Comparison of ENCODE assay signal across 8 cellular contexts in the genomic region with DNA sequence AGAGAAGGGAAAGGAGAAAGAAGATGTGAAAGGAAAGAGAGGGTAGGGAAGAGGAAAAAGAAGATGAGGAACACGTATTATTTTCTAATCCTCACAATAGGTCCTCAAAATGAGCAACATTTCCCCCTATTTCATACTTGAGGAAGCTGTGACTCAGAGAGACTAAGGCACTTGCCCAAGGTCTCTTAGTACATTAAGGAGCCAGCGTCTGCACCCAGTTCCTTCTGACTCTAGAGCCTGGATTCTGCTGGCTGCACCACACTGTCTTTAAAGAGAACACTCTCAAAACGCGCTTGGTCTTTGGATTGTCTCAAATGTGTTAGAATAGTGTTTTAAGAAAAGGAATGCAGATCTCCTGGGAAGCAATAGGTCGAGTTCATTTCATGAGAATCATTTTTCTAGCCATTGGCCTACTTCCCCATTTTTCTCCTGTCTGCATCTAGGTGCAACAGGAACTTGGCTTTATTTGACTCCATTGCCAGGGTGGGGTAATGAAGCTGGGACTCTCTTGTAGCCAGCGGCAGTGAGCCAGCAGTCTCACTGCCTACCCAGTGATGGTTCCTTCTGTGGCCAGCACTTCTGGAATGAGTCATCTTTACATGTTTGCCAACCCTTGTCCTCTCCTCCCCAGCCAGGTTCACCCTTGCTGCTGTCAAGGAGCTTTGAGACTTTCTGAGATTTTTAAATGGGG.
DNase-seq lines count a peak whose midpoint lies in the region; ATAC-seq and TF ChIP-seq lines count a peak whose summit lies in the region.

No MANE protein-coding gene starts in this region.

- POLR2A ChIA-PET in T-cell (lab: Charles Lee) (no interaction called here), WTC11 (lab: Charles Lee) (interaction anchor here (0.8 kb wide), 1 partner anchor 32 kb away, joined by 3 read pairs; no protein-coding TSS in a partner anchor)

- DNase-seq in COLO829 (ENCODE audit: low spot score) (peak; percentile 10), T-cell (peak in 3 of 34 experiments; percentile 5 to 47 (median 9)), kidney tubule cell (ENCODE audit: low spot score) (peak; percentile 64), cerebellar cortex (ENCODE audit: low spot score) (no peak), COLO668 (lab: John Stamatoyannopoulos, UW; ENCODE audit: unreplicated experiment) (no peak), WTC11 (ENCODE audit: low spot score) (no peak)

- H3K27ac Mint-ChIP-seq in T-cell, result peak overlapping the region; percentile 53 to 78
- H3K27ac Mint-ChIP-seq in WTC11, result no peak overlapping the region

- H3K4me1 Mint-ChIP-seq in T-cell (peaks cover 57 to 69% (median 57%) of the 10 kb centered on the region in 3 donors), WTC11 (0 out of 2 replicates have a peak, but pooled peaks cover 2% of the 10 kb centered on the region)

- CTCF ChIA-PET in T-cell (lab: Charles Lee) (interaction anchor here in 1 of 2 donors (0.5 kb wide), 1 partner anchor 13 kb away, joined by 3 read pairs; no protein-coding TSS in a partner anchor), WTC11 (lab: Charles Lee) (no interaction called here)

- TF ChIP-seq CTCF in WTC11 (IDR thresholded peaks at IDR 0.05), result no peak

- H3K9me3 Mint-ChIP-seq in T-cell (no peaks in the 10 kb centered on the region), WTC11 (peaks cover 12% of the 10 kb centered on the region)

- peaks cover 67% of the 10 kb centered on the region for H3K36me3 Mint-ChIP-seq in T-cell
- H3K36me3 Mint-ChIP-seq in WTC11, result no peaks in the 10 kb centered on the region

- ATAC-seq in GM19351 (IDR thresholded peaks at IDR 0.05; ENCODE audit: unreplicated experiment), result peak; percentile 95
- peak; percentile 96 for ATAC-seq in HG03108 (IDR thresholded peaks at IDR 0.05; ENCODE audit: unreplicated experiment)
- peak in 3 of 4 experiments; percentile 48 to 78 (median 61) for ATAC-seq in T-cell (replicated peaks in 1 of 4)
- ATAC-seq in WTC11, result no peak

- H3K4me3 Mint-ChIP-seq in T-cell (peak overlapping the region in 1 of 3 donors; percentile 25), WTC11 (no peak overlapping the region)

- no peaks in the 10 kb centered on the region for H3K27me3 Mint-ChIP-seq in T-cell
- no peaks in the 10 kb centered on the region; the same call in 1 of the 2 replicates for H3K27me3 Mint-ChIP-seq in WTC11 (ENCODE audit: low read depth)

TF ChIP-seq in WTC11, 78 proteins besides CTCF, POLR2A, EP300 and RAD21:
- TF ChIP-seq, protein P1, sequence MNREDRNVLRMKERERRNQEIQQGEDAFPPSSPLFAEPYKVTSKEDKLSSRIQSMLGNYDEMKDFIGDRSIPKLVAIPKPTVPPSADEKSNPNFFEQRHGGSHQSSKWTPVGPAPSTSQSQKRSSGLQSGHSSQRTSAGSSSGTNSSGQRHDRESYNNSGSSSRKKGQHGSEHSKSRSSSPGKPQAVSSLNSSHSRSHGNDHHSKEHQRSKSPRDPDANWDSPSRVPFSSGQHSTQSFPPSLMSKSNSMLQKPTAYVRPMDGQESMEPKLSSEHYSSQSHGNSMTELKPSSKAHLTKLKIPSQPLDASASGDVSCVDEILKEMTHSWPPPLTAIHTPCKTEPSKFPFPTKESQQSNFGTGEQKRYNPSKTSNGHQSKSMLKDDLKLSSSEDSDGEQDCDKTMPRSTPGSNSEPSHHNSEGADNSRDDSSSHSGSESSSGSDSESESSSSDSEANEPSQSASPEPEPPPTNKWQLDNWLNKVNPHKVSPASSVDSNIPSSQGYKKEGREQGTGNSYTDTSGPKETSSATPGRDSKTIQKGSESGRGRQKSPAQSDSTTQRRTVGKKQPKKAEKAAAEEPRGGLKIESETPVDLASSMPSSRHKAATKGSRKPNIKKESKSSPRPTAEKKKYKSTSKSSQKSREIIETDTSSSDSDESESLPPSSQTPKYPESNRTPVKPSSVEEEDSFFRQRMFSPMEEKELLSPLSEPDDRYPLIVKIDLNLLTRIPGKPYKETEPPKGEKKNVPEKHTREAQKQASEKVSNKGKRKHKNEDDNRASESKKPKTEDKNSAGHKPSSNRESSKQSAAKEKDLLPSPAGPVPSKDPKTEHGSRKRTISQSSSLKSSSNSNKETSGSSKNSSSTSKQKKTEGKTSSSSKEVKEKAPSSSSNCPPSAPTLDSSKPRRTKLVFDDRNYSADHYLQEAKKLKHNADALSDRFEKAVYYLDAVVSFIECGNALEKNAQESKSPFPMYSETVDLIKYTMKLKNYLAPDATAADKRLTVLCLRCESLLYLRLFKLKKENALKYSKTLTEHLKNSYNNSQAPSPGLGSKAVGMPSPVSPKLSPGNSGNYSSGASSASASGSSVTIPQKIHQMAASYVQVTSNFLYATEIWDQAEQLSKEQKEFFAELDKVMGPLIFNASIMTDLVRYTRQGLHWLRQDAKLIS (CRISPR knock-in tag; IDR thresholded peaks at IDR 0.05; ENCODE audit: borderline replicate concordance), result no peak
- TF ChIP-seq SMAD4 (CRISPR knock-in tag; IDR thresholded peaks at IDR 0.05) (no peak), SOX15 (CRISPR knock-in tag; IDR thresholded peaks at IDR 0.05) (no peak), JUN (CRISPR knock-in tag; IDR thresholded peaks at IDR 0.05) (no peak), CREB1 (CRISPR knock-in tag; IDR thresholded peaks at IDR 0.05) (no peak), ELF4 (CRISPR knock-in tag; IDR thresholded peaks at IDR 0.05; ENCODE audit: low read depth) (no peak), NFATC4 (CRISPR knock-in tag; IDR thresholded peaks at IDR 0.05) (no peak), ATF1 (CRISPR knock-in tag; IDR thresholded peaks at IDR 0.05) (no peak), ZNF232 (CRISPR knock-in tag; IDR thresholded peaks at IDR 0.05) (no peak), TCF7 (CRISPR knock-in tag; IDR thresholded peaks at IDR 0.05; ENCODE audit: low read depth) (no peak), MYBL2 (CRISPR knock-in tag; IDR thresholded peaks at IDR 0.05) (no peak)
- TF ChIP-seq, protein P2, sequence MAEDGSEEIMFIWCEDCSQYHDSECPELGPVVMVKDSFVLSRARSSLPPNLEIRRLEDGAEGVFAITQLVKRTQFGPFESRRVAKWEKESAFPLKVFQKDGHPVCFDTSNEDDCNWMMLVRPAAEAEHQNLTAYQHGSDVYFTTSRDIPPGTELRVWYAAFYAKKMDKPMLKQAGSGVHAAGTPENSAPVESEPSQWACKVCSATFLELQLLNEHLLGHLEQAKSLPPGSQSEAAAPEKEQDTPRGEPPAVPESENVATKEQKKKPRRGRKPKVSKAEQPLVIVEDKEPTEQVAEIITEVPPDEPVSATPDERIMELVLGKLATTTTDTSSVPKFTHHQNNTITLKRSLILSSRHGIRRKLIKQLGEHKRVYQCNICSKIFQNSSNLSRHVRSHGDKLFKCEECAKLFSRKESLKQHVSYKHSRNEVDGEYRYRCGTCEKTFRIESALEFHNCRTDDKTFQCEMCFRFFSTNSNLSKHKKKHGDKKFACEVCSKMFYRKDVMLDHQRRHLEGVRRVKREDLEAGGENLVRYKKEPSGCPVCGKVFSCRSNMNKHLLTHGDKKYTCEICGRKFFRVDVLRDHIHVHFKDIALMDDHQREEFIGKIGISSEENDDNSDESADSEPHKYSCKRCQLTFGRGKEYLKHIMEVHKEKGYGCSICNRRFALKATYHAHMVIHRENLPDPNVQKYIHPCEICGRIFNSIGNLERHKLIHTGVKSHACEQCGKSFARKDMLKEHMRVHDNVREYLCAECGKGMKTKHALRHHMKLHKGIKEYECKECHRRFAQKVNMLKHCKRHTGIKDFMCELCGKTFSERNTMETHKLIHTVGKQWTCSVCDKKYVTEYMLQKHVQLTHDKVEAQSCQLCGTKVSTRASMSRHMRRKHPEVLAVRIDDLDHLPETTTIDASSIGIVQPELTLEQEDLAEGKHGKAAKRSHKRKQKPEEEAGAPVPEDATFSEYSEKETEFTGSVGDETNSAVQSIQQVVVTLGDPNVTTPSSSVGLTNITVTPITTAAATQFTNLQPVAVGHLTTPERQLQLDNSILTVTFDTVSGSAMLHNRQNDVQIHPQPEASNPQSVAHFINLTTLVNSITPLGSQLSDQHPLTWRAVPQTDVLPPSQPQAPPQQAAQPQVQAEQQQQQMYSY (CRISPR knock-in tag; IDR thresholded peaks at IDR 0.05), result no peak
- TF ChIP-seq, protein P3, sequence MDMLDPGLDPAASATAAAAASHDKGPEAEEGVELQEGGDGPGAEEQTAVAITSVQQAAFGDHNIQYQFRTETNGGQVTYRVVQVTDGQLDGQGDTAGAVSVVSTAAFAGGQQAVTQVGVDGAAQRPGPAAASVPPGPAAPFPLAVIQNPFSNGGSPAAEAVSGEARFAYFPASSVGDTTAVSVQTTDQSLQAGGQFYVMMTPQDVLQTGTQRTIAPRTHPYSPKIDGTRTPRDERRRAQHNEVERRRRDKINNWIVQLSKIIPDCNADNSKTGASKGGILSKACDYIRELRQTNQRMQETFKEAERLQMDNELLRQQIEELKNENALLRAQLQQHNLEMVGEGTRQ (CRISPR knock-in tag; IDR thresholded peaks at IDR 0.05), result no peak
- TF ChIP-seq, protein P4, sequence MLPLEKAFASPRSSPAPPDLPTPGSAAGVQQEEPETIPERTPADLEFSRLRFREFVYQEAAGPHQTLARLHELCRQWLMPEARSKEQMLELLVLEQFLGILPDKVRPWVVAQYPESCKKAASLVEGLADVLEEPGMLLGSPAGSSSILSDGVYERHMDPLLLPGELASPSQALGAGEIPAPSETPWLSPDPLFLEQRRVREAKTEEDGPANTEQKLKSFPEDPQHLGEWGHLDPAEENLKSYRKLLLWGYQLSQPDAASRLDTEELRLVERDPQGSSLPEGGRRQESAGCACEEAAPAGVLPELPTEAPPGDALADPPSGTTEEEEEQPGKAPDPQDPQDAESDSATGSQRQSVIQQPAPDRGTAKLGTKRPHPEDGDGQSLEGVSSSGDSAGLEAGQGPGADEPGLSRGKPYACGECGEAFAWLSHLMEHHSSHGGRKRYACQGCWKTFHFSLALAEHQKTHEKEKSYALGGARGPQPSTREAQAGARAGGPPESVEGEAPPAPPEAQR (CRISPR knock-in tag; IDR thresholded peaks at IDR 0.05), result no peak
TF ChIP-seq in WTC11: peak in this region for 0.

Comparison
In these comparisons a context has a peak if more than half of its experiments do, and no peak if none do; other contexts are left out.
1. DNase-seq: peak in COLO829 (single experiment) and kidney tubule cell (single experiment); none in cerebellar cortex (single experiment), COLO668 (single experiment) and WTC11 (single experiment).